Comparison of ENCODE assay signal across 8 cellular contexts in genomic region chr6:3068329-3069223, GRCh38. TPM values are rescaled to one million over a fixed set of nuclear protein-coding genes. Genes with fewer than 3 reads are reported as not detected.
DNase-seq lines count a peak whose midpoint lies in the region; ATAC-seq, FAIRE-seq and TF ChIP-seq lines count a peak whose summit lies in the region.

TSS of gene RIPK1 (plus strand) at chr6:3068494. CDS start at chr6:3076824, 8,330 bp downstream.

- TF ChIP-seq CTCF in AG09319 (IDR thresholded peaks at IDR 0.05; ENCODE audit: low read depth, low read length): peak; percentile 37
- TF ChIP-seq CTCF in kidney (IDR thresholded peaks at IDR 0.05; ENCODE audit: borderline replicate concordance, extremely low read depth, insufficient read depth): peak; percentile 34

- H3K36me3 ChIP-seq in kidney (ENCODE audit: control insufficient read depth in 1 of 2, insufficient read depth in 2 of 2, low read length in 2 of 2): no peaks in the 10 kb centered on the region

- ATAC-seq in GM18873 (IDR thresholded peaks at IDR 0.05; ENCODE audit: low FRiP score, unreplicated experiment) (peak; percentile 71), HG03135 (IDR thresholded peaks at IDR 0.05; ENCODE audit: unreplicated experiment) (peak; percentile 83)
- ATAC-seq in activated CD4-positive, CD25-positive, alpha-beta regulatory T cell treated with anti-CD3 and anti-CD28 coated beads, Interleukin-2, amount 50 U/mL, for 24 hours: peak; percentile 80 to 83
- ATAC-seq in central memory CD8-positive, alpha-beta T cell (replicated peaks; ENCODE audit: extremely low read depth, poor library complexity, severe bottlenecking): peak; percentile 78

- peak within 1 kb of the TSS; percentile 89 to 90 for H3K4me3 ChIP-seq in kidney (ENCODE audit: low read length in 2 of 2)

- peak within 1 kb of the TSS; percentile 90 for H3K4me3 Mint-ChIP-seq in central memory CD8-positive, alpha-beta T cell

- peak within 1 kb of the TSS; percentile 95 for H3K27ac Mint-ChIP-seq in central memory CD8-positive, alpha-beta T cell (ENCODE audit: low read depth)

- H3K27me3 Mint-ChIP-seq in central memory CD8-positive, alpha-beta T cell: no peaks in the 10 kb centered on the region

- peaks cover 27% of the 10 kb centered on the region for H3K36me3 Mint-ChIP-seq in central memory CD8-positive, alpha-beta T cell (ENCODE audit: insufficient read depth)

- H3K9ac ChIP-seq in kidney (ENCODE audit: low read length in 2 of 2): peak within 1 kb of the TSS; percentile 94

- H3K27ac ChIP-seq in kidney (ENCODE audit: low read depth in 2 of 2, low read length in 2 of 2): peak within 1 kb of the TSS; percentile 99

- H3K9me3 Mint-ChIP-seq in central memory CD8-positive, alpha-beta T cell: no peaks in the 10 kb centered on the region

- peaks cover 48% of the 10 kb centered on the region for H3K4me1 Mint-ChIP-seq in central memory CD8-positive, alpha-beta T cell

- FAIRE-seq in kidney (lab: Jason Lieb, UNC): no peak

- peaks cover 6 to 13% of the 10 kb centered on the region in 2 donors for H3K4me1 ChIP-seq in kidney (ENCODE audit: control insufficient read depth in 1 of 2, insufficient read depth in 1 of 2, low read depth in 1 of 2, low read length in 2 of 2)

- no peaks in the 10 kb centered on the region for H3K9me3 ChIP-seq in kidney (ENCODE audit: control insufficient read depth in 1 of 2, low read length in 2 of 2)

- intact Hi-C loops in kidney (cut with DNase I): no loop called here

- peak; percentile 74 for DNase-seq in AG09319 (ENCODE audit: extremely low read depth, low read depth)
- peak; percentile 87 for DNase-seq in NCI-H226
- DNase-seq in central memory CD8-positive, alpha-beta T cell (ENCODE audit: low spot score in 2 of 2): peak; percentile 90 to 93
- DNase-seq in kidney: peak; percentile 98
- DNase-seq in stimulated activated CD4-positive, alpha-beta T cell treated with anti-CD3 and anti-CD28 coated beads, Interleukin-15, amount 100 ng/mL, for 48 hours (ENCODE audit: low read depth in 2 of 2): peak; percentile 91

RNA-seq across cellular contexts. Expression of gene RIPK1, which starts in this region (rescaled TPM):
- 30.4 TPM for total RNA-seq in kidney
- polyA plus RNA-seq in kidney (ENCODE audit: insufficient read depth, low read depth, low replicate concordance): 14.7 TPM

Comparison
In these comparisons a context has a peak if more than half of its experiments do, and no peak if none do; other contexts are left out.
1. Peak in every context shown above with its lines: DNase-seq, ATAC-seq, H3K4me3 ChIP-seq and H3K27ac ChIP-seq.